21 cellular contexts compared by ENCODE assay signal in genomic region chr3:67064105-67064504, GRCh38.
DNase-seq lines count a peak whose midpoint lies in the region; ATAC-seq and TF ChIP-seq lines count a peak whose summit lies in the region.
"Had no signal": no experiment of that assay in that cellular context is flagged by ENCODE, and none has a peak within 500 bp of the region (broad histone marks: within the 10 kb centered on the region; RNA-seq: fewer than 3 reads in every experiment).

No MANE protein-coding gene starts in this region.

- POLR2A ChIA-PET in activated CD4-positive, alpha-beta T cell treated with anti-CD3 and anti-CD28 coated beads, Interleukin-2, amount 10 ng/mL, durations not matched to agents 7 days and 5 days (lab: Charles Lee) = no interaction called here

- ATAC-seq in stimulated activated naive B cell treated with anti-CD40 and anti-IgM and Interleukin-4, amounts not matched to agents 10 μg/mL and 1 μg/mL and 100 μg/mL, for 72 hours (replicated peaks) = no peak
- ATAC-seq: GM12878, Right ventricle myocardium inferior had no signal

- peaks cover 6% of the 10 kb centered on the region for H3K27me3 Mint-ChIP-seq in activated CD4-positive, alpha-beta T cell treated with anti-CD3 and anti-CD28 coated beads, Interleukin-2, amount 10 ng/mL, durations not matched to agents 7 days and 5 days
- no peaks in the 10 kb centered on the region for H3K27me3 Mint-ChIP-seq in stimulated activated naive B cell treated with anti-CD40 and anti-IgM and Interleukin-4, amounts not matched to agents 10 μg/mL and 1 μg/mL and 100 μg/mL, for 72 hours

- no peak overlapping the region for H3K27ac Mint-ChIP-seq in activated CD4-positive, alpha-beta T cell treated with anti-CD3 and anti-CD28 coated beads, Interleukin-2, amount 10 ng/mL, durations not matched to agents 7 days and 5 days
- H3K27ac Mint-ChIP-seq in stimulated activated naive B cell treated with anti-CD40 and anti-IgM and Interleukin-4, amounts not matched to agents 10 μg/mL and 1 μg/mL and 100 μg/mL, for 72 hours = no peak overlapping the region
- H3K27ac Mint-ChIP-seq: CD4-positive, alpha-beta T cell had no signal

- CTCF ChIA-PET in activated CD4-positive, alpha-beta T cell treated with anti-CD3 and anti-CD28 coated beads, Interleukin-2, amount 10 ng/mL, durations not matched to agents 7 days and 5 days (lab: Charles Lee) = no interaction called here

- H3K9me3 Mint-ChIP-seq in activated CD4-positive, alpha-beta T cell treated with anti-CD3 and anti-CD28 coated beads, Interleukin-2, amount 10 ng/mL, durations not matched to agents 7 days and 5 days = peaks cover 6% of the 10 kb centered on the region
- H3K9me3 Mint-ChIP-seq in stimulated activated naive B cell treated with anti-CD40 and anti-IgM and Interleukin-4, amounts not matched to agents 10 μg/mL and 1 μg/mL and 100 μg/mL, for 72 hours = peaks cover 7 to 10% of the 10 kb centered on the region in 2 donors
- H3K9me3 Mint-ChIP-seq: CD4-positive, alpha-beta T cell had no signal

- TF ChIP-seq CTCF in HFF-Myc (IDR thresholded peaks at IDR 0.05; ENCODE audit: low read depth, low read length, missing control alignments) (no peak), fibroblast of mammary gland (conservative IDR thresholded peaks at IDR 0.05; ENCODE audit: control insufficient read depth, insufficient read depth, low read depth, low read length) (no peak)

- H3K4me3 ChIP-seq in HFF-Myc (replicated peaks; ENCODE audit: low read depth, low read length) (no peak overlapping the region), fibroblast of mammary gland (ENCODE audit: control insufficient read depth, low read depth, low read length) (no peak overlapping the region)
- H3K4me3 ChIP-seq: GM12878, SK-N-MC had no signal

- no peaks in the 10 kb centered on the region for H3K36me3 Mint-ChIP-seq in activated CD4-positive, alpha-beta T cell treated with anti-CD3 and anti-CD28 coated beads, Interleukin-2, amount 10 ng/mL, durations not matched to agents 7 days and 5 days (ENCODE audit: low read depth)
- H3K36me3 Mint-ChIP-seq in stimulated activated naive B cell treated with anti-CD40 and anti-IgM and Interleukin-4, amounts not matched to agents 10 μg/mL and 1 μg/mL and 100 μg/mL, for 72 hours = peaks cover 4 to 5% of the 10 kb centered on the region in 2 donors

- peak; percentile 10 for DNase-seq in HFF-Myc (ENCODE audit: extremely low read depth, low read depth)
- peak; percentile 20 for DNase-seq in RKO (ENCODE audit: low spot score)
- DNase-seq in fibroblast of mammary gland (ENCODE audit: low read depth) = peak; percentile 11
- peak; percentile 4 for DNase-seq in pulmonary artery endothelial cell (ENCODE audit: low read depth, low spot score)
- no peak for DNase-seq in NCI-H69 (lab: John Stamatoyannopoulos, UW)
- no peak for DNase-seq in activated CD4-positive, alpha-beta T cell treated with anti-CD3 and anti-CD28 coated beads, Interleukin-2, amount 10 ng/mL, durations not matched to agents 7 days and 5 days
- no peak for DNase-seq in stimulated activated naive B cell treated with anti-CD40 and anti-IgM and Interleukin-4, amounts not matched to agents 10 μg/mL and 1 μg/mL and 100 μg/mL, for 72 hours
- no peak for DNase-seq in NCI-H1436 (lab: John Stamatoyannopoulos, UW)
- DNase-seq: BE2C; Calu3; CD4-positive, alpha-beta T cell; GDM1; HCEC 1CT; NCI-H1105 treated with DMSO at 0.1 percent for 48 hours; NCI-H187; NCI-H446; NCI-H748 treated with DMSO at 0.1 percent for 48 hours; OCI-M1 had no signal

- H3K4me3 Mint-ChIP-seq in activated CD4-positive, alpha-beta T cell treated with anti-CD3 and anti-CD28 coated beads, Interleukin-2, amount 10 ng/mL, durations not matched to agents 7 days and 5 days = no peak overlapping the region
- no peak overlapping the region for H3K4me3 Mint-ChIP-seq in stimulated activated naive B cell treated with anti-CD40 and anti-IgM and Interleukin-4, amounts not matched to agents 10 μg/mL and 1 μg/mL and 100 μg/mL, for 72 hours
- H3K4me3 Mint-ChIP-seq: CD4-positive, alpha-beta T cell had no signal

- no peaks in the 10 kb centered on the region for H3K4me1 Mint-ChIP-seq in activated CD4-positive, alpha-beta T cell treated with anti-CD3 and anti-CD28 coated beads, Interleukin-2, amount 10 ng/mL, durations not matched to agents 7 days and 5 days
- H3K4me1 Mint-ChIP-seq in stimulated activated naive B cell treated with anti-CD40 and anti-IgM and Interleukin-4, amounts not matched to agents 10 μg/mL and 1 μg/mL and 100 μg/mL, for 72 hours = peaks cover 8 to 14% of the 10 kb centered on the region in 2 donors

Comparison
In these comparisons a context has a peak if more than half of its experiments do, and no peak if none do; other contexts are left out.
1. DNase-seq: peak in HFF-Myc (single experiment), RKO (single experiment), fibroblast of mammary gland (single experiment) and pulmonary artery endothelial cell (single experiment); none in NCI-H69 (single experiment), activated CD4-positive, alpha-beta T cell treated with anti-CD3 and anti-CD28 coated beads, Interleukin-2, amount 10 ng/mL, durations not matched to agents 7 days and 5 days (single experiment), stimulated activated naive B cell treated with anti-CD40 and anti-IgM and Interleukin-4, amounts not matched to agents 10 μg/mL and 1 μg/mL and 100 μg/mL, for 72 hours (single experiment) and NCI-H1436 (single experiment).